In the genomic region with DNA sequence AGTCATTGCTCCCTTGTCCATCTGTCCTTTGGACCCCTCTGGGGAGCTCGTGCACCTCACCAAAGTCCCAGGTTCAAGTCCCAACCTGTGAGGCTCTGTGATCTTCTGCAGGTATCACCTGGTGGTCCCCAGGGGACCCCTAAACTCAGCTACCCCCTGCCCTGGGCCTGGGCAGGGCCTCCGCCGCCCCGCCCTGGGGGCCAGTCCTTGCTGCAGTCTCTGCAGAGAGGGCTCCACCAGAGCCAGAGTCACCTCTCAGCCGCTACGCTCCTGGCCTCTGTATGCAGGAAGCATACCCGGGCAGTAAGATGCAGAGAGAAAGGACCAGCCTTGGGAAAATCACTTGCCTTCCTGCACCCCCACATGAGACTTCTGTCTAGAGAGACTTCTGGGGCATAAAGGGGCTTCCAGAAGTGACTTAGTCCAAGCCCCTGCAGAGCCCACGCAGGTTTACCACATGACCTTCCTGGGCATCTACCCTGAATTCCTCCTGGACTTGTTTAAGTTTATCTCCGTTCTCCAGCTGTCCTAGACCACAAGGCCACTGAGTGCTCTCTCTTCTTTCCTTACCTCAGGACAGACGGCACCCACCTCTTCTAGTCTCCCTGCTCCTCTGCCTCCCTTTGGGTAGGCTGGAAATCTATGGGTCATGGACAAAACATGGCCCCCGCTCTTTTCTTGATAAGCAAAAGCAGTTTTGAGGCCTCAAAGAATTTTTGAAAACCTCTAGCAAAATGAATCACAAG, we compare ENCODE assay signal across 1 cellular context.
TF ChIP-seq lines count a peak whose summit lies in the region.

No MANE protein-coding gene starts in this region.

TF ChIP-seq in K562, 482 proteins besides CTCF, POLR2A, EP300 and RAD21 (continued from another document and continues in another):
- TF ChIP-seq, protein P1, sequence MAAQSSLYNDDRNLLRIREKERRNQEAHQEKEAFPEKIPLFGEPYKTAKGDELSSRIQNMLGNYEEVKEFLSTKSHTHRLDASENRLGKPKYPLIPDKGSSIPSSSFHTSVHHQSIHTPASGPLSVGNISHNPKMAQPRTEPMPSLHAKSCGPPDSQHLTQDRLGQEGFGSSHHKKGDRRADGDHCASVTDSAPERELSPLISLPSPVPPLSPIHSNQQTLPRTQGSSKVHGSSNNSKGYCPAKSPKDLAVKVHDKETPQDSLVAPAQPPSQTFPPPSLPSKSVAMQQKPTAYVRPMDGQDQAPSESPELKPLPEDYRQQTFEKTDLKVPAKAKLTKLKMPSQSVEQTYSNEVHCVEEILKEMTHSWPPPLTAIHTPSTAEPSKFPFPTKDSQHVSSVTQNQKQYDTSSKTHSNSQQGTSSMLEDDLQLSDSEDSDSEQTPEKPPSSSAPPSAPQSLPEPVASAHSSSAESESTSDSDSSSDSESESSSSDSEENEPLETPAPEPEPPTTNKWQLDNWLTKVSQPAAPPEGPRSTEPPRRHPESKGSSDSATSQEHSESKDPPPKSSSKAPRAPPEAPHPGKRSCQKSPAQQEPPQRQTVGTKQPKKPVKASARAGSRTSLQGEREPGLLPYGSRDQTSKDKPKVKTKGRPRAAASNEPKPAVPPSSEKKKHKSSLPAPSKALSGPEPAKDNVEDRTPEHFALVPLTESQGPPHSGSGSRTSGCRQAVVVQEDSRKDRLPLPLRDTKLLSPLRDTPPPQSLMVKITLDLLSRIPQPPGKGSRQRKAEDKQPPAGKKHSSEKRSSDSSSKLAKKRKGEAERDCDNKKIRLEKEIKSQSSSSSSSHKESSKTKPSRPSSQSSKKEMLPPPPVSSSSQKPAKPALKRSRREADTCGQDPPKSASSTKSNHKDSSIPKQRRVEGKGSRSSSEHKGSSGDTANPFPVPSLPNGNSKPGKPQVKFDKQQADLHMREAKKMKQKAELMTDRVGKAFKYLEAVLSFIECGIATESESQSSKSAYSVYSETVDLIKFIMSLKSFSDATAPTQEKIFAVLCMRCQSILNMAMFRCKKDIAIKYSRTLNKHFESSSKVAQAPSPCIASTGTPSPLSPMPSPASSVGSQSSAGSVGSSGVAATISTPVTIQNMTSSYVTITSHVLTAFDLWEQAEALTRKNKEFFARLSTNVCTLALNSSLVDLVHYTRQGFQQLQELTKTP (IDR thresholded peaks at IDR 0.05; ENCODE audit: low read depth in 1 of 2, partially characterized antibody in 2 of 2), result peak in 1 of 2 experiments; percentile 22
- TF ChIP-seq ARID1B (IDR thresholded peaks at IDR 0.05) (peak; percentile 92), CREB1 (IDR thresholded peaks at IDR 0.05) (no peak), CREB1 (CRISPR knock-in tag; IDR thresholded peaks at IDR 0.05) (0 out of 2 replicates have a peak, but pooled peaks have one; percentile 17), DACH1 (IDR thresholded peaks at IDR 0.05; ENCODE audit: partially characterized antibody) (peak; percentile 75), ZC3H8 (IDR thresholded peaks at IDR 0.05) (no peak), NUFIP1 (IDR thresholded peaks at IDR 0.05; ENCODE audit: partially characterized antibody) (no peak), ZNF589 (CRISPR knock-in tag; IDR thresholded peaks at IDR 0.05; ENCODE audit: low read depth) (0 out of 2 replicates have a peak, but pooled peaks have one; percentile 67), TAF1 (IDR thresholded peaks at IDR 0.05; ENCODE audit: control insufficient read depth, extremely low read depth, insufficient read depth, low read length, severe bottlenecking) (no peak), ZNF232 (CRISPR knock-in tag; IDR thresholded peaks at IDR 0.05) (no peak), ESRRA (IDR thresholded peaks at IDR 0.05; ENCODE audit: borderline replicate concordance, low read depth) (peak; percentile 65; the same call in 1 of the 2 replicates), MAZ (CRISPR knock-in tag; conservative IDR thresholded peaks at IDR 0.05 in 1 of 2, IDR thresholded peaks at IDR 0.05 in 1 of 2) (peak in 1 of 2 experiments; percentile 13; a peak in 1 of 4 replicates), HDAC1 (IDR thresholded peaks at IDR 0.05) (no peak), ZBED1 (IDR thresholded peaks at IDR 0.05) (no peak; the same call in 1 of the 2 replicates), NR2C2 (CRISPR knock-in tag; IDR thresholded peaks at IDR 0.05) (no peak), NR2C2 (tag; IDR thresholded peaks at IDR 0.05) (0 out of 2 replicates have a peak, but pooled peaks have one; percentile 23), LEF1 (IDR thresholded peaks at IDR 0.05) (no peak), NCOR1 (IDR thresholded peaks at IDR 0.05) (peak; percentile 78), POLR2B (IDR thresholded peaks at IDR 0.05; ENCODE audit: low read depth, partially characterized antibody) (peak; percentile 44), NBN (IDR thresholded peaks at IDR 0.05; ENCODE audit: low read depth) (0 out of 2 replicates have a peak, but pooled peaks have one; percentile 17), DPF2 (IDR thresholded peaks at IDR 0.05) (peak; percentile 85), TCF3 (CRISPR knock-in tag; IDR thresholded peaks at IDR 0.05) (peak; percentile 88), FOSL1 (tag; conservative IDR thresholded peaks at IDR 0.05) (peak; percentile 28; the same call in 1 of the 2 replicates), POLR2AphosphoS5 (IDR thresholded peaks at IDR 0.05; ENCODE audit: control insufficient read depth, insufficient read depth, low read depth, low read length) (peak; percentile 73; the same call in 1 of the 2 replicates), FOXA1 (IDR thresholded peaks at IDR 0.05; ENCODE audit: borderline replicate concordance) (no peak), MTA3 (IDR thresholded peaks at IDR 0.05; ENCODE audit: borderline replicate concordance) (0 out of 2 replicates have a peak, but pooled peaks have one; percentile 29), TEAD4 (IDR thresholded peaks at IDR 0.05; ENCODE audit: low read length) (peak; percentile 87), TEAD4 (CRISPR knock-in tag; IDR thresholded peaks at IDR 0.05; ENCODE audit: borderline replicate concordance) (no peak), KLF16 (IDR thresholded peaks at IDR 0.05) (peak; percentile 56; the same call in 1 of the 2 replicates), PYGO2 (tag; IDR thresholded peaks at IDR 0.05) (0 out of 2 replicates have a peak, but pooled peaks have one; percentile 24), SOX6 (IDR thresholded peaks at IDR 0.05) (peak; percentile 42; the same call in 1 of the 2 replicates), TAF9B (IDR thresholded peaks at IDR 0.05; ENCODE audit: partially characterized antibody) (peak; percentile 49), CHD1 (IDR thresholded peaks at IDR 0.05; ENCODE audit: low read length) (peak; percentile 85), SMARCC2 (IDR thresholded peaks at IDR 0.05; ENCODE audit: low read depth) (peak; percentile 51)
- TF ChIP-seq, protein P2, sequence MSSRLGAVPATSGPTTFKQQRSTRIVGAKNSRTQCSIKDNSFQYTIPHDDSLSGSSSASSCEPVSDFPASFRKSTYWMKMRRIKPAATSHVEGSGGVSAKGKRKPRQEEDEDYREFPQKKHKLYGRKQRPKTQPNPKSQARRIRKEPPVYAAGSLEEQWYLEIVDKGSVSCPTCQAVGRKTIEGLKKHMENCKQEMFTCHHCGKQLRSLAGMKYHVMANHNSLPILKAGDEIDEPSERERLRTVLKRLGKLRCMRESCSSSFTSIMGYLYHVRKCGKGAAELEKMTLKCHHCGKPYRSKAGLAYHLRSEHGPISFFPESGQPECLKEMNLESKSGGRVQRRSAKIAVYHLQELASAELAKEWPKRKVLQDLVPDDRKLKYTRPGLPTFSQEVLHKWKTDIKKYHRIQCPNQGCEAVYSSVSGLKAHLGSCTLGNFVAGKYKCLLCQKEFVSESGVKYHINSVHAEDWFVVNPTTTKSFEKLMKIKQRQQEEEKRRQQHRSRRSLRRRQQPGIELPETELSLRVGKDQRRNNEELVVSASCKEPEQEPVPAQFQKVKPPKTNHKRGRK (tag; IDR thresholded peaks at IDR 0.05), result no peak
- TF ChIP-seq, protein P3, sequence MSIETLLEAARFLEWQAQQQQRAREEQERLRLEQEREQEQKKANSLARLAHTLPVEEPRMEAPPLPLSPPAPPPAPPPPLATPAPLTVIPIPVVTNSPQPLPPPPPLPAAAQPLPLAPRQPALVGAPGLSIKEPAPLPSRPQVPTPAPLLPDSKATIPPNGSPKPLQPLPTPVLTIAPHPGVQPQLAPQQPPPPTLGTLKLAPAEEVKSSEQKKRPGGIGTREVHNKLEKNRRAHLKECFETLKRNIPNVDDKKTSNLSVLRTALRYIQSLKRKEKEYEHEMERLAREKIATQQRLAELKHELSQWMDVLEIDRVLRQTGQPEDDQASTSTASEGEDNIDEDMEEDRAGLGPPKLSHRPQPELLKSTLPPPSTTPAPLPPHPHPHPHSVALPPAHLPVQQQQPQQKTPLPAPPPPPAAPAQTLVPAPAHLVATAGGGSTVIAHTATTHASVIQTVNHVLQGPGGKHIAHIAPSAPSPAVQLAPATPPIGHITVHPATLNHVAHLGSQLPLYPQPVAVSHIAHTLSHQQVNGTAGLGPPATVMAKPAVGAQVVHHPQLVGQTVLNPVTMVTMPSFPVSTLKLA (conservative IDR thresholded peaks at IDR 0.05), result peak; percentile 25 to 28; a peak in 1 of 4 replicates
- TF ChIP-seq, protein P4, sequence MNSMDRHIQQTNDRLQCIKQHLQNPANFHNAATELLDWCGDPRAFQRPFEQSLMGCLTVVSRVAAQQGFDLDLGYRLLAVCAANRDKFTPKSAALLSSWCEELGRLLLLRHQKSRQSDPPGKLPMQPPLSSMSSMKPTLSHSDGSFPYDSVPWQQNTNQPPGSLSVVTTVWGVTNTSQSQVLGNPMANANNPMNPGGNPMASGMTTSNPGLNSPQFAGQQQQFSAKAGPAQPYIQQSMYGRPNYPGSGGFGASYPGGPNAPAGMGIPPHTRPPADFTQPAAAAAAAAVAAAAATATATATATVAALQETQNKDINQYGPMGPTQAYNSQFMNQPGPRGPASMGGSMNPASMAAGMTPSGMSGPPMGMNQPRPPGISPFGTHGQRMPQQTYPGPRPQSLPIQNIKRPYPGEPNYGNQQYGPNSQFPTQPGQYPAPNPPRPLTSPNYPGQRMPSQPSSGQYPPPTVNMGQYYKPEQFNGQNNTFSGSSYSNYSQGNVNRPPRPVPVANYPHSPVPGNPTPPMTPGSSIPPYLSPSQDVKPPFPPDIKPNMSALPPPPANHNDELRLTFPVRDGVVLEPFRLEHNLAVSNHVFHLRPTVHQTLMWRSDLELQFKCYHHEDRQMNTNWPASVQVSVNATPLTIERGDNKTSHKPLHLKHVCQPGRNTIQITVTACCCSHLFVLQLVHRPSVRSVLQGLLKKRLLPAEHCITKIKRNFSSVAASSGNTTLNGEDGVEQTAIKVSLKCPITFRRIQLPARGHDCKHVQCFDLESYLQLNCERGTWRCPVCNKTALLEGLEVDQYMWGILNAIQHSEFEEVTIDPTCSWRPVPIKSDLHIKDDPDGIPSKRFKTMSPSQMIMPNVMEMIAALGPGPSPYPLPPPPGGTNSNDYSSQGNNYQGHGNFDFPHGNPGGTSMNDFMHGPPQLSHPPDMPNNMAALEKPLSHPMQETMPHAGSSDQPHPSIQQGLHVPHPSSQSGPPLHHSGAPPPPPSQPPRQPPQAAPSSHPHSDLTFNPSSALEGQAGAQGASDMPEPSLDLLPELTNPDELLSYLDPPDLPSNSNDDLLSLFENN (IDR thresholded peaks at IDR 0.05; ENCODE audit: low read depth in 2 of 2, low read length in 2 of 2), result peak in 1 of 2 experiments; percentile 70; a peak in 1 of 4 replicates
- TF ChIP-seq, protein P5, sequence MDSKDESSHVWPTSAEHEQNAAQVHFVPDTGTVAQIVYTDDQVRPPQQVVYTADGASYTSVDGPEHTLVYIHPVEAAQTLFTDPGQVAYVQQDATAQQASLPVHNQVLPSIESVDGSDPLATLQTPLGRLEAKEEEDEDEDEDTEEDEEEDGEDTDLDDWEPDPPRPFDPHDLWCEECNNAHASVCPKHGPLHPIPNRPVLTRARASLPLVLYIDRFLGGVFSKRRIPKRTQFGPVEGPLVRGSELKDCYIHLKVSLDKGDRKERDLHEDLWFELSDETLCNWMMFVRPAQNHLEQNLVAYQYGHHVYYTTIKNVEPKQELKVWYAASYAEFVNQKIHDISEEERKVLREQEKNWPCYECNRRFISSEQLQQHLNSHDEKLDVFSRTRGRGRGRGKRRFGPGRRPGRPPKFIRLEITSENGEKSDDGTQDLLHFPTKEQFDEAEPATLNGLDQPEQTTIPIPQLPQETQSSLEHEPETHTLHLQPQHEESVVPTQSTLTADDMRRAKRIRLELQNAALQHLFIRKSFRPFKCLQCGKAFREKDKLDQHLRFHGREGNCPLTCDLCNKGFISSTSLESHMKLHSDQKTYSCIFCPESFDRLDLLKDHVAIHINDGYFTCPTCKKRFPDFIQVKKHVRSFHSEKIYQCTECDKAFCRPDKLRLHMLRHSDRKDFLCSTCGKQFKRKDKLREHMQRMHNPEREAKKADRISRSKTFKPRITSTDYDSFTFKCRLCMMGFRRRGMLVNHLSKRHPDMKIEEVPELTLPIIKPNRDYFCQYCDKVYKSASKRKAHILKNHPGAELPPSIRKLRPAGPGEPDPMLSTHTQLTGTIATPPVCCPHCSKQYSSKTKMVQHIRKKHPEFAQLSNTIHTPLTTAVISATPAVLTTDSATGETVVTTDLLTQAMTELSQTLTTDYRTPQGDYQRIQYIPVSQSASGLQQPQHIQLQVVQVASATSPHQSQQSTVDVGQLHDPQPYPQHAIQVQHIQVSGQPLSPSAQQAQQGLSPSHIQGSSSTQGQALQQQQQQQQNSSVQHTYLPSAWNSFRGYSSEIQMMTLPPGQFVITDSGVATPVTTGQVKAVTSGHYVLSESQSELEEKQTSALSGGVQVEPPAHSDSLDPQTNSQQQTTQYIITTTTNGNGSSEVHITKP (IDR thresholded peaks at IDR 0.05; ENCODE audit: partially characterized antibody), result peak; percentile 24
- TF ChIP-seq, protein P6, sequence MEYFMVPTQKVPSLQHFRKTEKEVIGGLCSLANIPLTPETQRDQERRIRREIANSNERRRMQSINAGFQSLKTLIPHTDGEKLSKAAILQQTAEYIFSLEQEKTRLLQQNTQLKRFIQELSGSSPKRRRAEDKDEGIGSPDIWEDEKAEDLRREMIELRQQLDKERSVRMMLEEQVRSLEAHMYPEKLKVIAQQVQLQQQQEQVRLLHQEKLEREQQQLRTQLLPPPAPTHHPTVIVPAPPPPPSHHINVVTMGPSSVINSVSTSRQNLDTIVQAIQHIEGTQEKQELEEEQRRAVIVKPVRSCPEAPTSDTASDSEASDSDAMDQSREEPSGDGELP (CRISPR knock-in tag; IDR thresholded peaks at IDR 0.05; ENCODE audit: borderline replicate concordance), result peak; percentile 84
- TF ChIP-seq, protein P7, sequence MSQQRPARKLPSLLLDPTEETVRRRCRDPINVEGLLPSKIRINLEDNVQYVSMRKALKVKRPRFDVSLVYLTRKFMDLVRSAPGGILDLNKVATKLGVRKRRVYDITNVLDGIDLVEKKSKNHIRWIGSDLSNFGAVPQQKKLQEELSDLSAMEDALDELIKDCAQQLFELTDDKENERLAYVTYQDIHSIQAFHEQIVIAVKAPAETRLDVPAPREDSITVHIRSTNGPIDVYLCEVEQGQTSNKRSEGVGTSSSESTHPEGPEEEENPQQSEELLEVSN (IDR thresholded peaks at IDR 0.05; ENCODE audit: borderline replicate concordance in 1 of 2, extremely low read depth in 1 of 2, insufficient read depth in 1 of 2, insufficient read length in 1 of 2, low read depth in 1 of 2, low read length in 1 of 2, poor library complexity in 1 of 2, severe bottlenecking in 1 of 2), result peak in 1 of 2 experiments; percentile 2
- TF ChIP-seq, protein P8, sequence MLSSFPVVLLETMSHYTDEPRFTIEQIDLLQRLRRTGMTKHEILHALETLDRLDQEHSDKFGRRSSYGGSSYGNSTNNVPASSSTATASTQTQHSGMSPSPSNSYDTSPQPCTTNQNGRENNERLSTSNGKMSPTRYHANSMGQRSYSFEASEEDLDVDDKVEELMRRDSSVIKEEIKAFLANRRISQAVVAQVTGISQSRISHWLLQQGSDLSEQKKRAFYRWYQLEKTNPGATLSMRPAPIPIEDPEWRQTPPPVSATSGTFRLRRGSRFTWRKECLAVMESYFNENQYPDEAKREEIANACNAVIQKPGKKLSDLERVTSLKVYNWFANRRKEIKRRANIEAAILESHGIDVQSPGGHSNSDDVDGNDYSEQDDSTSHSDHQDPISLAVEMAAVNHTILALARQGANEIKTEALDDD (IDR thresholded peaks at IDR 0.05), result peak; percentile 51; the same call in 1 of the 2 replicates
